In genomic region chr13:52446265-52446664, GRCh38 we compare ENCODE assay signal across 20 cellular contexts. TPM values are rescaled to one million over a fixed set of nuclear protein-coding genes. Genes with fewer than 3 reads are reported as not detected.
DNase-seq lines count a peak whose midpoint lies in the region; ATAC-seq and TF ChIP-seq lines count a peak whose summit lies in the region.
"Had no signal": no experiment of that assay in that cellular context is flagged by ENCODE, and none has a peak within 500 bp of the region (broad histone marks: within the 10 kb centered on the region; RNA-seq: fewer than 3 reads in every experiment).

No MANE protein-coding gene starts in this region.

- H3K4me1 ChIP-seq in RWPE2 (ENCODE audit: insufficient read depth, poor library complexity, severe bottlenecking) (peaks cover 31% of the 10 kb centered on the region), esophagus squamous epithelium (peaks cover 17 to 68% (median 26%) of the 10 kb centered on the region in 3 donors)

- H3K9me3 ChIP-seq in RWPE2 (ENCODE audit: severe bottlenecking) (no peaks in the 10 kb centered on the region), esophagus squamous epithelium (no peaks in the 10 kb centered on the region)
- H3K9me3 ChIP-seq: HAP-1 had no signal

- H3K4me1 Mint-ChIP-seq in type B pancreatic cell (ENCODE audit: unreplicated experiment) = peaks cover 4% of the 10 kb centered on the region

- H3K27ac Mint-ChIP-seq in type B pancreatic cell = peak overlapping the region; percentile 36

- no peak for TF ChIP-seq POLR2A in esophagus squamous epithelium (IDR thresholded peaks at IDR 0.05)

- no peak overlapping the region for H3K4me3 Mint-ChIP-seq in type B pancreatic cell
- H3K4me3 Mint-ChIP-seq: CD14-positive monocyte had no signal

- 21 to 63% methylated on average over 1 of the region's 1 CpG for WGBS in esophagus squamous epithelium, 2 donors

- DNase-seq in SIG-M5 treated with dmso at 0.1 percent for 504 hours (lab: John Stamatoyannopoulos, UW; ENCODE audit: unreplicated experiment) = peak; percentile 46
- DNase-seq in SIG-M5 (lab: John Stamatoyannopoulos, UW) = no peak
- no peak for DNase-seq in RWPE2 (ENCODE audit: low spot score)
- DNase-seq in esophagus squamous epithelium (lab: John Stamatoyannopoulos, UW) = no peak
- DNase-seq in type B pancreatic cell (ENCODE audit: extremely low spot score, unreplicated experiment) = no peak
- no peak for DNase-seq in stimulated activated naive CD4-positive, alpha-beta T cell (lab: John Stamatoyannopoulos, UW)
- no peak for DNase-seq in activated CD8-positive, alpha-beta memory T cell treated with anti-CD3 and anti-CD28 coated beads, Interleukin-2, amount 50 U/mL, for 4 hours
- DNase-seq: COR-L47; DMS153; Karpas-422; NCI-H1048; NCI-H146; NCI-H2227 treated with DMSO at 0.1 percent for 48 hours; NCI-H526 treated with DMSO at 0.1 percent for 48 hours; NK-92 treated with Interleukin-12 subunit alpha and Interleukin-12 subunit beta, amount 100 ng/mL, for 24 hours; SHP77 had no signal

- H3K4me3 ChIP-seq in RWPE2 (ENCODE audit: severe bottlenecking) = no peak overlapping the region
- H3K4me3 ChIP-seq in esophagus squamous epithelium = no peak overlapping the region
- H3K4me3 ChIP-seq: HAP-1 had no signal

- H3K36me3 ChIP-seq in RWPE2 (ENCODE audit: low read depth) (peaks cover 47% of the 10 kb centered on the region), esophagus squamous epithelium (peaks cover 0 to 31% (median 0%) of the 10 kb centered on the region in 3 donors)

- no peaks in the 10 kb centered on the region for H3K36me3 Mint-ChIP-seq in type B pancreatic cell

- no peaks in the 10 kb centered on the region for H3K9me3 Mint-ChIP-seq in type B pancreatic cell

- intact Hi-C loops in esophagus squamous epithelium (cut with DNase I) = no loop called here

- H3K27ac ChIP-seq in RWPE2 (ENCODE audit: poor library complexity, severe bottlenecking) = peak overlapping the region; percentile 26
- peak overlapping the region in 3 of 4 donors; percentile 91 to 99 (median 99) for H3K27ac ChIP-seq in esophagus squamous epithelium

- H3K27me3 Mint-ChIP-seq in type B pancreatic cell = no peaks in the 10 kb centered on the region

- TF ChIP-seq CTCF in RWPE2 (IDR thresholded peaks at IDR 0.05; ENCODE audit: poor library complexity, severe bottlenecking) (no peak), esophagus squamous epithelium (IDR thresholded peaks at IDR 0.05) (no peak), type B pancreatic cell (conservative IDR thresholded peaks at IDR 0.05) (no peak)

- ATAC-seq in RWPE2 (ENCODE audit: low read depth) (no peak), HG03354 (IDR thresholded peaks at IDR 0.05; ENCODE audit: poor library complexity, severe bottlenecking, unreplicated experiment) (no peak)
- ATAC-seq: Panc1 had no signal

- H3K27me3 ChIP-seq in RWPE2 (ENCODE audit: insufficient read depth, poor library complexity, severe bottlenecking) = no peaks in the 10 kb centered on the region
- no peaks in the 10 kb centered on the region for H3K27me3 ChIP-seq in esophagus squamous epithelium

RNA-seq across cellular contexts. Expression of gene VPS36, which starts 4.2 kb away (rescaled TPM):
- total RNA-seq in esophagus squamous epithelium = 10 to 100 TPM; 36.6 to 61.2 (median 46.2) TPM
- 35.2 and 41.6 TPM in 2 replicates for total RNA-seq in type B pancreatic cell (ENCODE audit: low replicate concordance)

RNA-seq across cellular contexts. Expression of gene CKAP2, which starts 9.0 kb away (rescaled TPM):
- total RNA-seq in esophagus squamous epithelium (10 to 100 TPM; 11.5 to 39.9 (median 21.4) TPM), type B pancreatic cell (ENCODE audit: low replicate concordance) (25.2 and 67.4 TPM in 2 replicates)

RNA-seq across cellular contexts. Expression of gene THSD1, which starts 40.3 kb away (rescaled TPM):
- total RNA-seq in esophagus squamous epithelium = 1 to 10 TPM in 3 of 4 donors, under 1 TPM in 1; 0.64 to 7.3 (median 4.8) TPM
- total RNA-seq in type B pancreatic cell (ENCODE audit: low replicate concordance) = 0.63 and 0.64 TPM in 2 replicates
